27 cellular contexts compared by ENCODE assay signal in genomic region chr3:67649681-67650080, GRCh38. TPM values are rescaled to one million over a fixed set of nuclear protein-coding genes. Genes with fewer than 3 reads are reported as not detected.
DNase-seq lines count a peak whose midpoint lies in the region; ATAC-seq and TF ChIP-seq lines count a peak whose summit lies in the region.
"Had no signal": no experiment of that assay in that cellular context is flagged by ENCODE, and none has a peak within 500 bp of the region (broad histone marks: within the 10 kb centered on the region; RNA-seq: fewer than 3 reads in every experiment).

No MANE protein-coding gene starts in this region.

- H3K4me1 ChIP-seq in Caco-2 (peaks cover 54% of the 10 kb centered on the region), right lobe of liver (peaks cover 0 to 54% (median 19%) of the 10 kb centered on the region in 4 donors), skeletal muscle satellite cell (ENCODE audit: control insufficient read depth, insufficient read depth, low read length) (peaks cover 62% of the 10 kb centered on the region)

- BruUV-seq in Caco-2 (replicated peaks; lab: Mats Ljungman, UMichigan) = no TSS peak

- 53% methylated on average over 3 of the region's 3 CpGs for WGBS in right lobe of liver (ENCODE audit: insufficient coverage, low coverage, low lambda C conversion rate, missing lambda C conversion rate)

- intact Hi-C loops in Caco-2 (cut with micrococcal nuclease; ENCODE audit: unreplicated experiment) = no loop called here
- intact Hi-C loops in right lobe of liver (cut with DNase I) = no loop called here

- POLR2A ChIA-PET in Caco-2 (lab: Charles Lee) (no interaction called here), T-cell (lab: Charles Lee) (no interaction called here)

- H3K4me3 ChIP-seq in Caco-2 (ENCODE audit: low read depth, low read length) (no peak overlapping the region), right lobe of liver (no peak overlapping the region), skeletal muscle satellite cell (ENCODE audit: low read length) (no peak overlapping the region)
- H3K4me3 ChIP-seq: BLaER1, esophagus muscularis mucosa, GM23248, PC-9, psoas muscle, skin epidermis, tibial nerve had no signal

- H3K27me3 Mint-ChIP-seq in Caco-2 (ENCODE audit: insufficient read depth, unreplicated experiment) (no peaks in the 10 kb centered on the region), T-cell (no peaks in the 10 kb centered on the region)
- H3K27me3 Mint-ChIP-seq: activated B cell treated with CpG ODN at 0.5 μM for 24 hours had no signal

- H3K27ac Mint-ChIP-seq in Caco-2 (ENCODE audit: unreplicated experiment) (peak overlapping the region; percentile 63), T-cell (peak overlapping the region; percentile 9 to 54)
- H3K27ac Mint-ChIP-seq: activated naive CD4-positive, alpha-beta T cell treated with anti-CD3 and anti-CD28 coated beads, Interleukin-2, amount 50 U/mL, for 72 hours; activated T-helper 1 cell treated with anti-CD3 and anti-CD28 coated beads, Interleukin-12 subunit alpha, Interleukin-12 subunit beta, Interleukin-2, Interleukin-4 antibody, amounts not matched to agents 30 ng/mL and 10 ng/mL and 1 ng/mL, durations not matched to agents 14 hours and 24 hours and 36 hours had no signal

- TF ChIP-seq CTCF in Caco-2 (IDR thresholded peaks at IDR 0.05; ENCODE audit: insufficient read depth in 1 of 2, low read depth in 1 of 2, low read length in 1 of 2, severe bottlenecking in 1 of 2, unreplicated experiment in 1 of 2) (no peak), right lobe of liver (IDR thresholded peaks at IDR 0.05) (no peak)

- H3K36me3 ChIP-seq in Caco-2 (ENCODE audit: control insufficient read depth, insufficient read depth, low read length) (no peaks in the 10 kb centered on the region), right lobe of liver (no peaks in the 10 kb centered on the region), skeletal muscle satellite cell (ENCODE audit: insufficient read depth, low read length) (no peaks in the 10 kb centered on the region)
- H3K36me3 ChIP-seq: esophagus muscularis mucosa, neutrophil had no signal

- no peak for TF ChIP-seq POLR2A in right lobe of liver (IDR thresholded peaks at IDR 0.05)

- H3K4me3 Mint-ChIP-seq in Caco-2 (ENCODE audit: unreplicated experiment) (peak overlapping the region; percentile 35), T-cell (peak overlapping the region in 1 of 3 donors; percentile 1)
- H3K4me3 Mint-ChIP-seq: activated B cell treated with CpG ODN at 0.5 μM for 24 hours; activated T-helper 1 cell treated with anti-CD3 and anti-CD28 coated beads, Interleukin-12 subunit alpha, Interleukin-12 subunit beta, Interleukin-2, Interleukin-4 antibody, amounts not matched to agents 30 ng/mL and 10 ng/mL and 1 ng/mL, durations not matched to agents 14 hours and 24 hours and 36 hours had no signal

- H3K4me2 ChIP-seq in skeletal muscle satellite cell (ENCODE audit: low read length) = peak overlapping the region; percentile 19
- H3K4me2 ChIP-seq: KMS-11, PC-9 had no signal

- no peak for DNase-seq in Caco-2
- no peak for DNase-seq in T-cell
- no peak for DNase-seq in right lobe of liver
- DNase-seq in NCI-H748 treated with DMSO at 0.1 percent for 48 hours (lab: John Stamatoyannopoulos, UW) = no peak
- no peak for DNase-seq in NCI-H1694 treated with DMSO at 0.1 percent for 48 hours (lab: John Stamatoyannopoulos, UW)
- DNase-seq: activated B cell treated with CpG ODN at 0.5 μM for 24 hours; activated CD4-positive, alpha-beta T cell treated with anti-CD3 and anti-CD28 coated beads, Interleukin-2, amount 50 U/mL, for 1 hour; Calu3; central memory CD4-positive, alpha-beta T cell; DND-41; foreskin keratinocyte; GM23248; mammary epithelial cell; NCI-H524; PC-9; psoas muscle; SHP77 had no signal

- H3K27ac ChIP-seq in right lobe of liver = peak overlapping the region in 2 of 3 donors; percentile 71 to 88
- H3K27ac ChIP-seq: BLaER1, esophagus muscularis mucosa, foreskin keratinocyte, KMS-11, neutrophil, PC-9, psoas muscle, skin epidermis, tibial nerve had no signal

- H3K4me1 Mint-ChIP-seq in Caco-2 (ENCODE audit: low read depth, unreplicated experiment) (peaks cover 37% of the 10 kb centered on the region), T-cell (peaks cover 77 to 79% (median 78%) of the 10 kb centered on the region in 3 donors)

- peaks cover 11% of the 10 kb centered on the region for H3K36me3 Mint-ChIP-seq in Caco-2 (ENCODE audit: insufficient read depth, unreplicated experiment)
- peaks cover 39% of the 10 kb centered on the region for H3K36me3 Mint-ChIP-seq in T-cell

- ATAC-seq in T-cell (replicated peaks in 1 of 4) (no peak), right lobe of liver (no peak), GM18861 (IDR thresholded peaks at IDR 0.05; ENCODE audit: unreplicated experiment) (no peak)
- ATAC-seq: activated naive CD4-positive, alpha-beta T cell treated with anti-CD3 and anti-CD28 coated beads, Interleukin-2, amount 50 U/mL, for 72 hours; foreskin keratinocyte; psoas muscle had no signal

- no peaks in the 10 kb centered on the region for H3K9me3 Mint-ChIP-seq in Caco-2 (ENCODE audit: unreplicated experiment)
- H3K9me3 Mint-ChIP-seq in T-cell = no peaks in the 10 kb centered on the region
- H3K9me3 Mint-ChIP-seq: activated B cell treated with CpG ODN at 0.5 μM for 24 hours had no signal

- no peaks in the 10 kb centered on the region for H3K27me3 ChIP-seq in Caco-2 (replicated peaks; ENCODE audit: control insufficient read depth, insufficient read depth, low read length)
- no peaks in the 10 kb centered on the region for H3K27me3 ChIP-seq in right lobe of liver
- no peaks in the 10 kb centered on the region for H3K27me3 ChIP-seq in skeletal muscle satellite cell (ENCODE audit: control insufficient read depth, insufficient read depth, low read length)
- H3K27me3 ChIP-seq: BLaER1, esophagus muscularis mucosa, foreskin keratinocyte, tibial nerve had no signal

- CTCF ChIA-PET in Caco-2 (lab: Charles Lee) (no interaction called here), T-cell (lab: Charles Lee) (interaction anchor here in 1 of 2 donors (1.0 kb wide), 1 partner anchor 12 kb away, joined by 3 read pairs; no protein-coding TSS in a partner anchor)

- H3K9ac ChIP-seq in skeletal muscle satellite cell (ENCODE audit: low read depth, low read length) = peak overlapping the region; percentile 8
- H3K9ac ChIP-seq: BLaER1, GM23248, KMS-11 had no signal

- no peaks in the 10 kb centered on the region for H3K9me3 ChIP-seq in Caco-2
- no peaks in the 10 kb centered on the region for H3K9me3 ChIP-seq in right lobe of liver
- no peaks in the 10 kb centered on the region for H3K9me3 ChIP-seq in skeletal muscle satellite cell (replicated peaks; ENCODE audit: low read length)
- H3K9me3 ChIP-seq: BLaER1, esophagus muscularis mucosa, neutrophil, psoas muscle, tibial nerve had no signal

RNA-seq across cellular contexts. Expression of gene SUCLG2, which starts 4.7 kb away (rescaled TPM):
- 50.3 and 53.5 TPM in 2 replicates for total RNA-seq in Caco-2 (2022)
- total RNA-seq in T-cell = 10 to 100 TPM; 45.6 to 65.9 (median 49.5) TPM
- total RNA-seq in right lobe of liver = 100 to 1,000 TPM; 138 to 167 (median 158) TPM
- 56.8 and 64.9 TPM in 2 replicates for total RNA-seq in skeletal muscle satellite cell (2012; rRNA removed)
